13 cellular contexts compared by ENCODE assay signal in the genomic region with DNA sequence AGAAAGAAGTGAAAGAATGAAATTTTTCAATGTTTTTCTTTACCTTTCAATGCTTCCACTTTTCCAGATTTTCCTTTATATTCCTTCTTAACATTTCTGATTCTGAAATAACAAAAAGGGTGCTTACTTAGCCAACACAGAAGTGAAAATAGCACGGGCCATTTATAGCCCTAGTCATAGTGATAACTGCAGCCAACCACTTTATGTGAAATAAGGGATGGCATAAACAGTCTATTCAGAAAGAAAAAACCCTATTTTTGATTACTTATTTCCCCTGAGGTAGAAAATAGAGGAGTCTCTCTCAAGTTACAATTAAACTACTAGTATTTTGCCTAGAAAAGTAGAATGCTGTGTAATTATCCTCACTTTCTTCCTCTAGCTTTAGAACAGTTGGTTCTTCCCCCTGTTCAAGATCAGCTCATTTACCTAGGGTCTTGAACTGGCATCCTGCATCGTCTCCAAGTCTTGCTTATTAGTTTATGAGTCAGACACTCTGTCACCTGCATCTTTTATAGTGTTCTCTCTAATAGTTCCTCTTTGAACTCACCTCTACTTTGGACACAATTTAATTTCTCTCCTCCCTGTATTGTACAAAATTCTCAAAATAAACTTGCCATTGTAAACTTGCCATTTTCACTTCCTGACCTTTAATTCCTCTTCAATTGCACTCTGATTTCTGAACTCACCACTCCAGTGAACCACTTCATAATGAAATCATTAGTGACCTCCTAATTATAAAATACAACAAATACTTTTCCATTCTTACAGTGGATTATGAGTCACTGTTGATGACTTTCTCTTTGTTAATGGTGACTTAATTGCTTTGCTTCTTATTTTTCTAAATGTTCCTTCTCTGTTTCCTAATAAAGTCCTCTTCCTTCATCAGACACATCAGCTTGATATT. TPM values are rescaled to one million over a fixed set of nuclear protein-coding genes. Genes with fewer than 3 reads are reported as not detected.
A peak's percentile ranks its signal among the peaks of the same experiment; 100 is the strongest.
DNase-seq lines count a peak whose midpoint lies in the region; ATAC-seq and TF ChIP-seq lines count a peak whose summit lies in the region.
"Had no signal": no experiment of that assay in that cellular context is flagged by ENCODE, and none has a peak within 500 bp of the region (broad histone marks: within the 10 kb centered on the region; RNA-seq: fewer than 3 reads in every experiment).

No MANE protein-coding gene starts in this region.

- H3K36me3 Mint-ChIP-seq in GM23338 (ENCODE audit: low read depth): no peaks in the 10 kb centered on the region

- H3K9me3 ChIP-seq in right cardiac atrium (ENCODE audit: control insufficient read depth, low read length) (no peaks in the 10 kb centered on the region), esophagus squamous epithelium (no peaks in the 10 kb centered on the region)

- H3K27ac ChIP-seq in right cardiac atrium (ENCODE audit: low read length) (no peak overlapping the region), GM23338 (ENCODE audit: low read depth) (no peak overlapping the region), esophagus squamous epithelium (peak overlapping the region in 1 of 4 donors; percentile 18)
- H3K27ac ChIP-seq: hepatocyte had no signal

- no peaks in the 10 kb centered on the region for H3K79me2 ChIP-seq in GM23338 (replicated peaks; ENCODE audit: insufficient read depth)
- H3K79me2 ChIP-seq: hepatocyte had no signal

- H3K4me2 ChIP-seq in GM23338: no peak overlapping the region
- H3K4me2 ChIP-seq: hepatocyte had no signal

- H3K27me3 ChIP-seq in right cardiac atrium (ENCODE audit: control insufficient read depth, insufficient read depth) (no peaks in the 10 kb centered on the region), GM23338 (ENCODE audit: insufficient read depth) (no peaks in the 10 kb centered on the region), esophagus squamous epithelium (no peaks in the 10 kb centered on the region)
- H3K27me3 ChIP-seq: hepatocyte had no signal

- no peaks in the 10 kb centered on the region for H3K27me3 Mint-ChIP-seq in GM23338 (ENCODE audit: insufficient read depth, low read depth, poor library complexity)

- H3K4me3 ChIP-seq in right cardiac atrium (ENCODE audit: low read length) (no peak overlapping the region), GM23338 (no peak overlapping the region), esophagus squamous epithelium (no peak overlapping the region)
- H3K4me3 ChIP-seq: hepatocyte had no signal

- TF ChIP-seq CTCF in GM23338 (conservative IDR thresholded peaks at IDR 0.05; ENCODE audit: low read depth in 2 of 2): no peak
- no peak for TF ChIP-seq CTCF in esophagus squamous epithelium (IDR thresholded peaks at IDR 0.05)

- no peaks in the 10 kb centered on the region for H3K36me3 ChIP-seq in GM23338 (ENCODE audit: insufficient read depth)
- no peaks in the 10 kb centered on the region for H3K36me3 ChIP-seq in esophagus squamous epithelium

- no peak for DNase-seq in Right ventricle myocardium inferior (ENCODE audit: missing footprints)
- DNase-seq in right cardiac atrium: no peak
- no peak for DNase-seq in GM23338 (ENCODE audit: low spot score)
- DNase-seq in NCI-H146 (lab: John Stamatoyannopoulos, UW): no peak
- no peak for DNase-seq in esophagus squamous epithelium (lab: John Stamatoyannopoulos, UW)
- DNase-seq in NCI-H69 (lab: John Stamatoyannopoulos, UW): no peak
- DNase-seq: activated T-cell treated with anti-CD3 and anti-CD28 coated beads, Interleukin-2, amount 50 U/mL, for 48 hours; cerebellar nuclear complex; NCI-H446 treated with DMSO at 0.1 percent for 48 hours had no signal

- H4K20me1 ChIP-seq in GM23338 (replicated peaks; ENCODE audit: insufficient read depth): no peaks in the 10 kb centered on the region

- no peak overlapping the region for H3K4me3 Mint-ChIP-seq in GM23338
- H3K4me3 Mint-ChIP-seq: T-helper 2 cell treated with Interferon-gamma antibody and Interleukin-4, amounts not matched to agents 5 μg/mL and 100 μg/mL, for 36 hours had no signal

- WGBS in right cardiac atrium: 28% methylated on average over 2 of the region's 2 CpGs
- WGBS in esophagus squamous epithelium, 2 donors: 36 to 39% methylated on average over 2 of the region's 2 CpGs

- intact Hi-C loops in Right ventricle myocardium inferior (cut with DNase I) (no loop called here), right cardiac atrium (cut with DNase I) (no loop called here), esophagus squamous epithelium (cut with DNase I) (no loop called here)

- H3F3A ChIP-seq in GM23338 (replicated peaks; ENCODE audit: low read depth): no peaks in the 10 kb centered on the region

- no peaks in the 10 kb centered on the region for H3K4me1 Mint-ChIP-seq in GM23338

- peak; percentile 23 for ATAC-seq in Right ventricle myocardium inferior
- no peak for ATAC-seq in right cardiac atrium
- ATAC-seq in HG02642 (IDR thresholded peaks at IDR 0.05; ENCODE audit: poor library complexity, unreplicated experiment): peak; percentile 55
- ATAC-seq in HG03575 (IDR thresholded peaks at IDR 0.05; ENCODE audit: extremely low read depth, insufficient number of reproducible peaks, low FRiP score, unreplicated experiment): peak; percentile 31
- ATAC-seq in GM23338: no peak

- H3K9me2 ChIP-seq in GM23338 (ENCODE audit: insufficient read depth): no peaks in the 10 kb centered on the region

- H3K27ac Mint-ChIP-seq in GM23338: no peak overlapping the region
- H3K27ac Mint-ChIP-seq: T-helper 2 cell treated with Interferon-gamma antibody and Interleukin-4, amounts not matched to agents 5 μg/mL and 100 μg/mL, for 36 hours had no signal

- H3K9me3 Mint-ChIP-seq in GM23338: no peaks in the 10 kb centered on the region
- H3K9me3 Mint-ChIP-seq: T-helper 2 cell treated with Interferon-gamma antibody and Interleukin-4, amounts not matched to agents 5 μg/mL and 100 μg/mL, for 36 hours had no signal

- H3K4me1 ChIP-seq in right cardiac atrium (ENCODE audit: control insufficient read depth, insufficient read depth, low read length): peaks cover 2% of the 10 kb centered on the region
- H3K4me1 ChIP-seq in GM23338 (ENCODE audit: insufficient read depth): no peaks in the 10 kb centered on the region
- H3K4me1 ChIP-seq in esophagus squamous epithelium: peaks cover 0 to 9% (median 0%) of the 10 kb centered on the region in 3 donors

- no peak for TF ChIP-seq POLR2A in esophagus squamous epithelium (IDR thresholded peaks at IDR 0.05)

- no peak overlapping the region for H2AFZ ChIP-seq in GM23338
- H2AFZ ChIP-seq: hepatocyte had no signal

TF ChIP-seq in GM23338, 12 proteins besides CTCF, POLR2A, EP300 and RAD21 (continues in another document):
- TF ChIP-seq POLR2AphosphoS5 (IDR thresholded peaks at IDR 0.05; ENCODE audit: low read depth) (no peak), NANOG (IDR thresholded peaks at IDR 0.05; ENCODE audit: borderline replicate concordance) (no peak), EZH2 (IDR thresholded peaks at IDR 0.05; ENCODE audit: low read depth, unreplicated experiment) (no peak)

RNA-seq across cellular contexts. Expression of gene ABCA6, which starts 23.6 kb away (rescaled TPM):
- 25.7 TPM for total RNA-seq in Right ventricle myocardium inferior
- 10 to 100 TPM; 21.2 to 44.1 (median 38.3) TPM for total RNA-seq in right cardiac atrium
- polyA plus RNA-seq in right cardiac atrium: 33.0 TPM
- not detected in 2 replicates for total RNA-seq in GM23338 (2014; rRNA removed; shearing (Covaris generic))
- not detected in 2 replicates for polyA plus RNA-seq in GM23338 (2016; fragmentation: Nextera tagmentation; extraction: Ambion mirVana)
- 10 to 100 TPM in 2 of 4 donors, 1 to 10 TPM in 2; 4.2 to 52.1 (median 8.9) TPM for total RNA-seq in esophagus squamous epithelium

RNA-seq across cellular contexts. Expression of gene ABCA9, which starts 57.4 kb away (rescaled TPM):
- total RNA-seq in Right ventricle myocardium inferior: 32.7 TPM
- total RNA-seq in right cardiac atrium: 10 to 100 TPM; 14.5 to 28.7 (median 26.3) TPM
- 29.5 TPM for polyA plus RNA-seq in right cardiac atrium
- total RNA-seq in GM23338 (2014; rRNA removed; shearing (Covaris generic)): not detected in 2 replicates
- not detected in 2 replicates for polyA plus RNA-seq in GM23338 (2016; fragmentation: Nextera tagmentation; extraction: Ambion mirVana)
- 10 to 100 TPM in 1 of 4 donors, 1 to 10 TPM in 2, under 1 TPM in 1; 0.34 to 17.4 (median 5.3) TPM for total RNA-seq in esophagus squamous epithelium

Comparison
In these comparisons a context has a peak if more than half of its experiments do, and no peak if none do; other contexts are left out.
1. ATAC-seq: peak in Right ventricle myocardium inferior (single experiment), HG02642 (single experiment) and HG03575 (single experiment); none in right cardiac atrium (0 of 2) and GM23338 (single experiment).